8 cellular contexts compared by ENCODE assay signal in genomic region chr2:42117923-42118758, GRCh38. TPM values are rescaled to one million over a fixed set of nuclear protein-coding genes. Genes with fewer than 3 reads are reported as not detected.
DNase-seq lines count a peak whose midpoint lies in the region; ATAC-seq and TF ChIP-seq lines count a peak whose summit lies in the region.

No MANE protein-coding gene starts in this region.

- no peak overlapping the region for H3K4me3 Mint-ChIP-seq in mesothelial cell of epicardium

- DNase-seq in H4 (ENCODE audit: low spot score) (peak; percentile 58), LHCN-M2 (ENCODE audit: low read depth) (peak; percentile 92), body of pancreas (peak in 1 of 4 donors; percentile 44), mesothelial cell of epicardium (ENCODE audit: low spot score in 2 of 2, unreplicated experiment in 2 of 2) (no peak), amniotic stem cell (lab: John Stamatoyannopoulos, UW) (no peak), NCI-H748 (lab: John Stamatoyannopoulos, UW; ENCODE audit: unreplicated experiment) (no peak), DMS79 (lab: John Stamatoyannopoulos, UW) (no peak)

- H3K27me3 ChIP-seq in body of pancreas, result no peaks in the 10 kb centered on the region

- peak overlapping the region in 2 of 4 donors; percentile 5 to 44 for H3K27ac ChIP-seq in body of pancreas

- no peak for TF ChIP-seq CTCF in body of pancreas (IDR thresholded peaks at IDR 0.05)
- no peak for TF ChIP-seq CTCF in mesothelial cell of epicardium (IDR thresholded peaks at IDR 0.05; ENCODE audit: unreplicated experiment)

- no peaks in the 10 kb centered on the region for H3K36me3 Mint-ChIP-seq in mesothelial cell of epicardium

- H3K4me1 Mint-ChIP-seq in mesothelial cell of epicardium, result peaks cover 39% of the 10 kb centered on the region

- WGBS in body of pancreas, 2 donors, result 17 to 29% methylated on average over 1 of the region's 1 CpG

- no peaks in the 10 kb centered on the region for H3K9me3 ChIP-seq in body of pancreas

- peak overlapping the region; percentile 71 for H3K27ac Mint-ChIP-seq in mesothelial cell of epicardium

- no peak overlapping the region for H3K4me3 ChIP-seq in body of pancreas

- intact Hi-C loops in body of pancreas (cut with DNase I), result no loop called here

- H3K9me3 Mint-ChIP-seq in mesothelial cell of epicardium, result no peaks in the 10 kb centered on the region

- peak; percentile 95 for ATAC-seq in GM18499 (IDR thresholded peaks at IDR 0.05; ENCODE audit: insufficient read depth, unreplicated experiment)
- ATAC-seq in body of pancreas, result peak; percentile 73

- H3K4me1 ChIP-seq in body of pancreas, result no peaks in the 10 kb centered on the region

- no peaks in the 10 kb centered on the region for H3K27me3 Mint-ChIP-seq in mesothelial cell of epicardium (ENCODE audit: low read depth)

- H3K36me3 ChIP-seq in body of pancreas (replicated peaks in 1 of 2; ENCODE audit: insufficient read depth in 1 of 2, low read depth in 2 of 2), result no peaks in the 10 kb centered on the region

- no peak for TF ChIP-seq POLR2A in body of pancreas (IDR thresholded peaks at IDR 0.05)

RNA-seq across cellular contexts. Expression of gene EML4, which starts 51.0 kb away (rescaled TPM):
- 25.7 and 30.6 TPM in 2 replicates for total RNA-seq in H4 (2014; rRNA removed; shearing (Covaris generic))
- total RNA-seq in LHCN-M2 (2014; rRNA removed) (39.9 and 48.9 TPM in 2 replicates), body of pancreas (10 to 100 TPM; 37.4 to 39.9 TPM), mesothelial cell of epicardium (93.4 to 97.2 TPM (median 95.6 TPM) in 3 replicates)
- 16.5 TPM for polyA plus RNA-seq in LHCN-M2 (2012)

Comparison
In these comparisons a context has a peak if more than half of its experiments do, and no peak if none do; other contexts are left out.
1. DNase-seq: peak in H4 (single experiment) and LHCN-M2 (single experiment); none in mesothelial cell of epicardium (0 of 2), amniotic stem cell (single experiment), NCI-H748 (single experiment) and DMS79 (single experiment).